1 cellular context compared by ENCODE assay signal in genomic region chr11:111320728-111321568, GRCh38.
A peak's percentile ranks its signal among the peaks of the same experiment; 100 is the strongest.
TF ChIP-seq lines count a peak whose summit lies in the region.

No MANE protein-coding gene starts in this region.

TF ChIP-seq in HepG2, 621 proteins besides CTCF, POLR2A, EP300 and RAD21 (continued from another document and continues in another):
- TF ChIP-seq ZHX2 (IDR thresholded peaks at IDR 0.05; ENCODE audit: low read depth) (0 out of 2 replicates have a peak, but pooled peaks have one; percentile 37), ZHX2 (CRISPR knock-in tag; IDR thresholded peaks at IDR 0.05; ENCODE audit: borderline replicate concordance) (no peak), CENPBD1 (CRISPR knock-in tag; IDR thresholded peaks at IDR 0.05; ENCODE audit: borderline replicate concordance, low read depth) (no peak), BRD4 (CRISPR knock-in tag; IDR thresholded peaks at IDR 0.05) (peak; percentile 37; the same call in 1 of the 2 replicates), PRDM10 (CRISPR knock-in tag; IDR thresholded peaks at IDR 0.05; ENCODE audit: low read depth) (no peak), ZSCAN5A (CRISPR knock-in tag; IDR thresholded peaks at IDR 0.05; ENCODE audit: borderline replicate concordance) (no peak), RBM39 (IDR thresholded peaks at IDR 0.05; ENCODE audit: low read depth, low read length, poor library complexity, severe bottlenecking) (no peak), ARID2 (CRISPR knock-in tag; IDR thresholded peaks at IDR 0.05; ENCODE audit: borderline replicate concordance) (no peak), ZNF691 (CRISPR knock-in tag; IDR thresholded peaks at IDR 0.05; ENCODE audit: borderline replicate concordance, low read depth) (no peak), CHD4 (IDR thresholded peaks at IDR 0.05; ENCODE audit: borderline replicate concordance, low read length) (no peak), MAFK (conservative IDR thresholded peaks at IDR 0.05 in 1 of 2, IDR thresholded peaks at IDR 0.05 in 1 of 2; ENCODE audit: low read length in 2 of 2) (no peak), TCF12 (IDR thresholded peaks at IDR 0.05) (no peak), TCF12 (CRISPR knock-in tag; IDR thresholded peaks at IDR 0.05) (no peak), ZNF276 (CRISPR knock-in tag; IDR thresholded peaks at IDR 0.05; ENCODE audit: low read depth) (no peak), ZNF83 (CRISPR knock-in tag; IDR thresholded peaks at IDR 0.05; ENCODE audit: borderline replicate concordance) (no peak), FOXO4 (CRISPR knock-in tag; conservative IDR thresholded peaks at IDR 0.05) (no peak), ZGPAT (CRISPR knock-in tag; IDR thresholded peaks at IDR 0.05) (peak; percentile 31; the same call in 1 of the 2 replicates), FOXK2 (IDR thresholded peaks at IDR 0.05) (no peak), ZSCAN25 (CRISPR knock-in tag; IDR thresholded peaks at IDR 0.05) (no peak), PREB (CRISPR knock-in tag; IDR thresholded peaks at IDR 0.05) (no peak), ATF6 (CRISPR knock-in tag; conservative IDR thresholded peaks at IDR 0.05) (no peak), POLR2G (IDR thresholded peaks at IDR 0.05; ENCODE audit: low read depth, low read length) (peak; percentile 57), ARNTL (CRISPR knock-in tag; IDR thresholded peaks at IDR 0.05) (no peak), ZNF749 (CRISPR knock-in tag; IDR thresholded peaks at IDR 0.05; ENCODE audit: borderline replicate concordance) (no peak), ZBTB33 (CRISPR knock-in tag; IDR thresholded peaks at IDR 0.05) (no peak), ZNF24 (IDR thresholded peaks at IDR 0.05) (no peak), ZNF597 (CRISPR knock-in tag; IDR thresholded peaks at IDR 0.05) (no peak)
